23 cellular contexts compared by ENCODE assay signal in genomic region chr21:19950347-19950746, GRCh38.
"Had no signal": no experiment of that assay in that cellular context is flagged by ENCODE, and none has a peak within 500 bp of the region (broad histone marks: within the 10 kb centered on the region; RNA-seq: fewer than 3 reads in every experiment).

No MANE protein-coding gene starts in this region.

- H2AFZ ChIP-seq: hepatocyte had no signal

- FAIRE-seq: endothelial cell of umbilical vein had no signal

- H3K36me3 ChIP-seq: colonic mucosa, esophagus muscularis mucosa, gastroesophageal sphincter, heart left ventricle, left ventricle myocardium inferior, lower lobe of right lung had no signal

- H3K27ac Mint-ChIP-seq: dendritic cell treated with granulocyte-macrophage colony-stimulating factor and Interleukin-4, amounts not matched to agents 40 ng/mL and 50 ng/mL, for 4 days; immature natural killer cell; memory B cell; naive thymus-derived CD4-positive, alpha-beta T cell had no signal

- H3K79me2 ChIP-seq: hepatocyte had no signal

- H3K27ac ChIP-seq: colonic mucosa, esophagus muscularis mucosa, foreskin keratinocyte, gastroesophageal sphincter, heart left ventricle, hepatocyte, left ventricle myocardium inferior, lower lobe of right lung had no signal

- H3K4me1 Mint-ChIP-seq: immature natural killer cell; memory B cell; naive thymus-derived CD4-positive, alpha-beta T cell had no signal

- DNase-seq: colonic mucosa; cortex of kidney; effector CD8-positive, alpha-beta T cell; foreskin keratinocyte; heart left ventricle; hypothalamus; immature natural killer cell; islet precursor cell; kidney; kidney glomerular epithelial cell; left colon; left ventricle myocardium inferior; lower lobe of right lung; mesendoderm; midbrain; naive thymus-derived CD4-positive, alpha-beta T cell had no signal

- H3K4me1 ChIP-seq: colonic mucosa, esophagus muscularis mucosa, foreskin keratinocyte, gastroesophageal sphincter, heart left ventricle, left ventricle myocardium inferior, lower lobe of right lung had no signal

- H3K9me3 ChIP-seq: colonic mucosa, esophagus muscularis mucosa, gastroesophageal sphincter, left ventricle myocardium inferior, lower lobe of right lung had no signal

- H3K27me3 ChIP-seq: colonic mucosa, esophagus muscularis mucosa, foreskin keratinocyte, gastroesophageal sphincter, heart left ventricle, hepatocyte had no signal

- H3K27me3 Mint-ChIP-seq: dendritic cell treated with granulocyte-macrophage colony-stimulating factor and Interleukin-4, amounts not matched to agents 40 ng/mL and 50 ng/mL, for 4 days; memory B cell; naive thymus-derived CD4-positive, alpha-beta T cell had no signal

- H3K4me2 ChIP-seq: hepatocyte had no signal

- H3K36me3 Mint-ChIP-seq: immature natural killer cell; memory B cell; naive thymus-derived CD4-positive, alpha-beta T cell had no signal

- H3K4me3 ChIP-seq: colonic mucosa, esophagus muscularis mucosa, gastroesophageal sphincter, heart left ventricle, hepatocyte, left ventricle myocardium inferior, lower lobe of right lung had no signal

- ATAC-seq: foreskin keratinocyte; gastroesophageal sphincter; heart left ventricle; left colon; left lobe of liver; lower lobe of right lung; naive thymus-derived CD4-positive, alpha-beta T cell had no signal

- H3K4me3 Mint-ChIP-seq: dendritic cell treated with granulocyte-macrophage colony-stimulating factor and Interleukin-4, amounts not matched to agents 40 ng/mL and 50 ng/mL, for 4 days; immature natural killer cell; memory B cell; naive thymus-derived CD4-positive, alpha-beta T cell had no signal
